Comparison of ENCODE assay signal across 16 cellular contexts in the genomic region with DNA sequence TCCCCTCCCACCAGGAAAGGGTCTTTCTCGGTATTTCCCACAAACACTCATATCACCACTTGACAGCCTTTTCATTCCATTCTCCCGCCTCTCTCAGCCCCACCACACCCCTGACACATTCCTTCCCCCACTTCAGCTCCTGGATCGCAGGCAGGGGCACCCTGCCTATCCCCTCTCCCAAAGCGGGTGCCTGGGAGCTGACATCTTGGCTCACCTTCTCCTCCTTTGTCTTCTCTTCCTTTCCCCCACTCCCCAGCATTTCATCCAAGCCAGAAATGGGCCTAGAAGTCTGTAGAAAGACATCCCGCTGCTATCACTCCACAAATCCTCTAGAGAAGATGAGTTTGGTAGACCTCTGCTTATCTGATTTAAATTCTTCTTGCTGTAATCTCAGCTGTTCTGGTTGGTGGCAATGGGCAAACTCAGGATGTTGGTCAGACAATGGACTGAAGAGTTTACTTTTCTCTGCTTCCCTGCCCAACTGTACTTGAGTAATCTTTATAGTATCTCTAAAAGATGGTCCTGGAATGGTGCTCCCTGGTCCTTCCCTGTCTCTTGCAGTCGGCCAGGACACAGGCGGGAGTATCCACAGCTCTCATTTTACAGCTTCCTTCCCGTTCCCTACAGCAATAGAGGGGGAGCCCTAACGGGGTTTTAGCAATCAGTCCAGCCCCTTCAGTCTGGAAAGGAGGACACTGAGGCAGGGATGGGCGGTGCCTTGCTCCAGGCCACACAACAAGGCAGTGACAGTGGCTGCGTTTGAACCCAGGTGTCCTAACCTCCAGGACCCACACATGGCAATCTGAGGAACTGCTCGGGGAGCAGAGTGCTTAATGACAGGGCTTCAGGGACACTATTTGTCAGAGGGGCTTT.
"Had no signal": no experiment of that assay in that cellular context is flagged by ENCODE, and none has a peak within 500 bp of the region (broad histone marks: within the 10 kb centered on the region; RNA-seq: fewer than 3 reads in every experiment).

No MANE protein-coding gene starts in this region.

- H3K27me3 ChIP-seq: heart left ventricle, uterus had no signal

- H3K27ac Mint-ChIP-seq: activated B cell treated with CpG ODN at 0.5 μM for 24 hours; activated T-helper 1 cell treated with anti-CD3 and anti-CD28 coated beads, Interleukin-12 subunit alpha, Interleukin-12 subunit beta, Interleukin-2, Interleukin-4 antibody, amounts not matched to agents 30 ng/mL and 10 ng/mL and 1 ng/mL, durations not matched to agents 14 hours and 24 hours and 36 hours; effector memory CD8-positive, alpha-beta T cell; memory B cell; natural killer cell had no signal

- H3K9me3 ChIP-seq: heart left ventricle, prostate gland, thoracic aorta, uterus had no signal

- H3K4me1 ChIP-seq: prostate gland, uterus had no signal

- H3K4me1 Mint-ChIP-seq: natural killer cell had no signal

- H3K27ac ChIP-seq: heart left ventricle, prostate gland, thoracic aorta, uterus had no signal

- H3K9me3 Mint-ChIP-seq: activated B cell treated with CpG ODN at 0.5 μM for 24 hours; activated T-helper 1 cell treated with anti-CD3 and anti-CD28 coated beads, Interleukin-12 subunit alpha, Interleukin-12 subunit beta, Interleukin-2, Interleukin-4 antibody, amounts not matched to agents 30 ng/mL and 10 ng/mL and 1 ng/mL, durations not matched to agents 14 hours and 24 hours and 36 hours; effector memory CD8-positive, alpha-beta T cell; memory B cell; natural killer cell had no signal

- ATAC-seq: effector memory CD8-positive, alpha-beta T cell; heart left ventricle; left lobe of liver; natural killer cell had no signal

- H3K4me3 Mint-ChIP-seq: activated B cell treated with CpG ODN at 0.5 μM for 24 hours; activated T-helper 1 cell treated with anti-CD3 and anti-CD28 coated beads, Interleukin-12 subunit alpha, Interleukin-12 subunit beta, Interleukin-2, Interleukin-4 antibody, amounts not matched to agents 30 ng/mL and 10 ng/mL and 1 ng/mL, durations not matched to agents 14 hours and 24 hours and 36 hours; effector memory CD8-positive, alpha-beta T cell; memory B cell; natural killer cell had no signal

- H3K36me3 ChIP-seq: heart left ventricle, prostate gland, thoracic aorta, uterus had no signal

- H3K4me3 ChIP-seq: heart left ventricle, prostate gland, thoracic aorta, uterus had no signal

- DNase-seq: activated B cell treated with CpG ODN at 0.5 μM for 24 hours; activated CD4-positive, alpha-beta T cell treated with anti-CD3 and anti-CD28 coated beads, Interleukin-2, amount 50 U/mL, for 1 hour; activated naive CD4-positive, alpha-beta T cell; dermis blood vessel endothelial cell; effector memory CD8-positive, alpha-beta T cell; natural killer cell; occipital lobe; stimulated activated CD4-positive, alpha-beta T cell treated with anti-CD3 and anti-CD28 coated beads, Interleukin-1b, Interleukin-23, amount 100 ng/mL, for 48 hours; SW 1271; uterus had no signal

- H3K36me3 Mint-ChIP-seq: memory B cell, natural killer cell had no signal
